In the genomic region with DNA sequence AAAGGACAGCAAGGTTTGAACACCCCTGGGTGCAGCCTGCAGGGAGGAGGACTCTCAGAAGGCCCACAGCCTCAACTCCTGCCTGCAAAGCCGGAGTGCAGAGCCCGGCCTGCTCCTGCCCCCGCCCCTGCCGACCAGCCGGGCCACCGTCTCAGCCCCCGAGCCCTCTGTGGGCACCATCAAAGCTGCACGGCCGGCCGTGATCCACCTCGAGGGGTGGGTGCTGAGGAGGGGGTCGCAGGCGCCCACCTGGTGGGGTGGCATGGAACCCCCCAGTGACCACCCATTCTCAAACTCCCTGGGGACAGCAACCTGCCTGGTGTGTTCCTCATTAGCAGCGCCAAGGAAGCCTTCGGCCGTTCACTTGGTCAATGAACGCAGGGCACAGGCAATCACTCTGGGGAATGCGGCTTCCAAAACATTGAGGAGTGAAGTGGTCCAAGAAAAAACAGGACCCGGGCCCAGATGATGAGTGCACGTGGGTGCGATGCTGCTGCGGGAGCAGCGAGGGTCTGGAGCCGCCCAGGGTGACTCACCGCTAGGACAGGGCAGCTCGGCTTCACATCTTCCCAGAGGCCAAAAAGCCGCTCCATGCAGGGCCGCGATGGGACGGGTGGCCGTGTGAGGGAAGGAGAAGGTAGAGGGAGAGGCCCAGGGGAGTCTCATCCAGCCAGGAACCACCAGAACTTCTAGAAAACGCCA, we compare ENCODE assay signal across 33 cellular contexts.
"Had no signal": no experiment of that assay in that cellular context is flagged by ENCODE, and none has a peak within 500 bp of the region (broad histone marks: within the 10 kb centered on the region; RNA-seq: fewer than 3 reads in every experiment).

No MANE protein-coding gene starts in this region.

- FAIRE-seq: bronchial epithelial cell had no signal

- H3K9ac ChIP-seq: SK-N-SH had no signal

- H3K27ac ChIP-seq: PC-9, SJSA1, VCaP had no signal

- H3K4me2 ChIP-seq: PC-9, SK-N-SH had no signal

- H3K4me3 ChIP-seq: PC-9, SJSA1 had no signal

- H3K36me3 ChIP-seq: SJSA1 had no signal

- H3K4me1 ChIP-seq: SJSA1 had no signal

- DNase-seq: activated B cell treated with CpG ODN at 0.5 μM for 24 hours; activated CD4-positive, alpha-beta memory T cell treated with anti-CD3 and anti-CD28 coated beads for 36 hours; activated CD4-positive, alpha-beta T cell treated with anti-CD3 and anti-CD28 coated beads for 4 hours; activated CD4-positive, alpha-beta T cell treated with anti-CD3 and anti-CD28 coated beads, Interleukin-2, amount 50 U/mL, for 1 hour; activated CD4-positive, CD25-positive, alpha-beta regulatory T cell treated with anti-CD3 and anti-CD28 coated beads, Interleukin-2, amount 50 U/mL, for 72 hours; activated CD8-positive, alpha-beta memory T cell treated with anti-CD3 and anti-CD28 coated beads, Interleukin-2, amount 50 U/mL, for 4 hours; activated effector memory CD4-positive, alpha-beta T cell treated with Interleukin-2 at 50 U/mL for 16 hours; activated naive CD4-positive, alpha-beta T cell treated with anti-CD3 and anti-CD28 coated beads, Interleukin-2, amount 10 ng/mL, durations not matched to agents 7 days and 5 days; activated naive CD8-positive, alpha-beta T cell treated with anti-CD3 and anti-CD28 coated beads, Interleukin-2, amount 50 U/mL, for 24 hours; activated T-cell treated with anti-CD3 and anti-CD28 coated beads for 4 hours; activated T-cell treated with anti-CD3 and anti-CD28 coated beads, Interleukin-2, amount 50 U/mL, for 4 hours; anterior cingulate cortex; central memory CD4-positive, alpha-beta T cell; Kasumi-1; MM.1S; MV-4-11; NCI-H1092; NCI-H1436 treated with DMSO at 0.1 percent for 48 hours; NCI-H1694 treated with DMSO at 0.1 percent for 48 hours; NCI-H2029; NCI-H2107; NCI-H2171; NCI-H510A; NCI-H748 treated with DMSO at 0.1 percent for 48 hours; NK-92 treated with Interleukin-12 subunit alpha and Interleukin-12 subunit beta, amount 100 ng/mL, for 24 hours; PC-9; SHP77 treated with DMSO at 0.1 percent for 48 hours; SK-N-SH; T-cell; T-helper 17 cell had no signal

- H3K9me3 ChIP-seq: SJSA1, SK-N-SH had no signal

- ATAC-seq: activated naive CD8-positive, alpha-beta T cell treated with anti-CD3 and anti-CD28 coated beads, Interleukin-2, amount 50 U/mL, for 24 hours; activated T-cell treated with anti-CD3 and anti-CD28 coated beads, Interleukin-2, amount 50 U/mL, for 4 hours; T-cell; T-helper 17 cell had no signal
